22 cellular contexts compared by ENCODE assay signal in genomic region chr6:90714319-90714718, GRCh38.
DNase-seq lines count a peak whose midpoint lies in the region; ATAC-seq and TF ChIP-seq lines count a peak whose summit lies in the region.
"Had no signal": no experiment of that assay in that cellular context is flagged by ENCODE, and none has a peak within 500 bp of the region (broad histone marks: within the 10 kb centered on the region; RNA-seq: fewer than 3 reads in every experiment).

No MANE protein-coding gene starts in this region.

- H3K27ac Mint-ChIP-seq in nephron, result peak overlapping the region in 2 of 3 experiments; percentile 71 to 80
- H3K27ac Mint-ChIP-seq in activated naive CD8-positive, alpha-beta T cell treated with anti-CD3 and anti-CD28 coated beads, Interleukin-2, amount 50 U/mL, for 24 hours, result no peak overlapping the region
- H3K27ac Mint-ChIP-seq: CD4-positive, alpha-beta memory T cell had no signal

- DNase-seq in ELR (ENCODE audit: low read depth), result peak; percentile 36
- peak; percentile 7 for DNase-seq in LHCN-M2 (ENCODE audit: low read depth)
- no peak for DNase-seq in epithelial cell of prostate (ENCODE audit: low read depth, low spot score)
- DNase-seq in T-helper 9 cell, result no peak
- no peak for DNase-seq in pons (ENCODE audit: low spot score)
- no peak for DNase-seq in activated naive CD8-positive, alpha-beta T cell treated with anti-CD3 and anti-CD28 coated beads, Interleukin-2, amount 50 U/mL, for 24 hours
- DNase-seq: C1 segment of cervical spinal cord; CD4-positive, alpha-beta memory T cell; COR-L47; DMS53; GF-D8; HCEC 1CT; Karpas-422; NCI-H1105; NCI-H1436 treated with DMSO at 0.1 percent for 48 hours; NCI-H187 treated with DMSO at 0.1 percent for 48 hours; NCI-H446; NCI-H524 treated with DMSO at 0.1 percent for 48 hours; NCI-H774; NK-92 treated with Interleukin-12 subunit alpha and Interleukin-12 subunit beta, amount 100 ng/mL, for 24 hours; PC-3 had no signal

- H3K4me1 Mint-ChIP-seq in nephron, result peaks cover 79% of the 10 kb centered on the region
- no peaks in the 10 kb centered on the region for H3K4me1 Mint-ChIP-seq in activated naive CD8-positive, alpha-beta T cell treated with anti-CD3 and anti-CD28 coated beads, Interleukin-2, amount 50 U/mL, for 24 hours
- H3K4me1 Mint-ChIP-seq: CD4-positive, alpha-beta memory T cell had no signal

- no peak for TF ChIP-seq CTCF in nephron (IDR thresholded peaks at IDR 0.05; ENCODE audit: unreplicated experiment in 3 of 3)

- ATAC-seq in activated naive CD8-positive, alpha-beta T cell treated with anti-CD3 and anti-CD28 coated beads, Interleukin-2, amount 50 U/mL, for 24 hours, result no peak
- ATAC-seq: PC-3 had no signal

- H3K9me3 Mint-ChIP-seq in nephron, result no peaks in the 10 kb centered on the region
- no peaks in the 10 kb centered on the region for H3K9me3 Mint-ChIP-seq in activated naive CD8-positive, alpha-beta T cell treated with anti-CD3 and anti-CD28 coated beads, Interleukin-2, amount 50 U/mL, for 24 hours
- H3K9me3 Mint-ChIP-seq: CD4-positive, alpha-beta memory T cell had no signal

- H3K36me3 Mint-ChIP-seq in nephron (ENCODE audit: low read depth), result no peaks in the 10 kb centered on the region
- H3K36me3 Mint-ChIP-seq in activated naive CD8-positive, alpha-beta T cell treated with anti-CD3 and anti-CD28 coated beads, Interleukin-2, amount 50 U/mL, for 24 hours (ENCODE audit: low read depth), result no peaks in the 10 kb centered on the region
- H3K36me3 Mint-ChIP-seq: CD4-positive, alpha-beta memory T cell had no signal

- H3K27me3 Mint-ChIP-seq in nephron (ENCODE audit: low read depth), result no peaks in the 10 kb centered on the region
- H3K27me3 Mint-ChIP-seq in activated naive CD8-positive, alpha-beta T cell treated with anti-CD3 and anti-CD28 coated beads, Interleukin-2, amount 50 U/mL, for 24 hours, result peaks cover 14% of the 10 kb centered on the region

- H3K27ac ChIP-seq in epithelial cell of prostate, result peak overlapping the region; percentile 41

- H3K4me3 Mint-ChIP-seq in nephron, result no peak overlapping the region
- no peak overlapping the region for H3K4me3 Mint-ChIP-seq in activated naive CD8-positive, alpha-beta T cell treated with anti-CD3 and anti-CD28 coated beads, Interleukin-2, amount 50 U/mL, for 24 hours
- H3K4me3 Mint-ChIP-seq: CD4-positive, alpha-beta memory T cell had no signal

Comparison
In these comparisons a context has a peak if more than half of its experiments do, and no peak if none do; other contexts are left out.
1. DNase-seq: peak in ELR (single experiment) and LHCN-M2 (single experiment); none in epithelial cell of prostate (single experiment), T-helper 9 cell (single experiment), pons (single experiment) and activated naive CD8-positive, alpha-beta T cell treated with anti-CD3 and anti-CD28 coated beads, Interleukin-2, amount 50 U/mL, for 24 hours (single experiment).